ENCODE assay signal across 8 cellular contexts in genomic region chr20:50588034-50588736, GRCh38.
DNase-seq lines count a peak whose midpoint lies in the region; ATAC-seq and TF ChIP-seq lines count a peak whose summit lies in the region.

No MANE protein-coding gene starts in this region.

- no peak overlapping the region for H3K9ac ChIP-seq in mesenchymal stem cell (ENCODE audit: low read length)

- TF ChIP-seq CTCF in 22Rv1 (IDR thresholded peaks at IDR 0.05) (peak; percentile 97), GM12875 (IDR thresholded peaks at IDR 0.05; ENCODE audit: borderline replicate concordance, insufficient read depth, low read depth, low read length) (peak; percentile 98), coronary artery (IDR thresholded peaks at IDR 0.05) (peak; percentile 81)

- DNase-seq in NCI-H345 (lab: John Stamatoyannopoulos, UW) (peak; percentile 93), coronary artery (ENCODE audit: low spot score) (no peak), mesenchymal stem cell (peak; percentile 68)
- peak; percentile 66 for DNase-seq in activated CD4-positive, alpha-beta T cell treated with anti-CD3 and anti-CD28 coated beads, Interleukin-2, amount 50 U/mL, for 4 hours
- peak; percentile 45 to 52 for DNase-seq in stimulated activated CD8-positive, alpha-beta memory T cell treated with anti-CD3 and anti-CD28 coated beads, Interleukin-4, amount 100 ng/mL, for 1 hour (ENCODE audit: low read depth in 2 of 2, low spot score in 1 of 2)

- H3K4me3 ChIP-seq in GM12875 (ENCODE audit: low read depth, low read length) = no peak overlapping the region
- no peak overlapping the region for H3K4me3 ChIP-seq in coronary artery
- H3K4me3 ChIP-seq in mesenchymal stem cell (ENCODE audit: insufficient read depth in 1 of 2, low read depth in 1 of 2, low read length in 2 of 2) = no peak overlapping the region

- no peak overlapping the region for H2AK5ac ChIP-seq in mesenchymal stem cell (ENCODE audit: low read length, severe bottlenecking)

- no peaks in the 10 kb centered on the region for H3K9me3 ChIP-seq in mesenchymal stem cell (ENCODE audit: control insufficient read depth, low read length)

- H3K27ac ChIP-seq in 22Rv1 (no peak overlapping the region), coronary artery (no peak overlapping the region), mesenchymal stem cell (ENCODE audit: low read length, poor library complexity, severe bottlenecking) (no peak overlapping the region)

- no peak overlapping the region for H3K4ac ChIP-seq in mesenchymal stem cell (ENCODE audit: low read depth in 1 of 2, low read length in 2 of 2)

- peak overlapping the region in 1 of 2 experiments; percentile 21 for H2BK12ac ChIP-seq in mesenchymal stem cell (ENCODE audit: low read length in 2 of 2)

- H3K18ac ChIP-seq in mesenchymal stem cell (ENCODE audit: low read depth in 1 of 2, low read length in 2 of 2) = no peak overlapping the region

- peaks cover 75 to 92% of the 10 kb centered on the region in 2 experiments for H3K36me3 ChIP-seq in mesenchymal stem cell (ENCODE audit: control insufficient read depth in 1 of 2, insufficient read depth in 2 of 2, low read depth in 1 of 2, low read length in 2 of 2)

- H3K4me2 ChIP-seq in mesenchymal stem cell (ENCODE audit: low read length, poor library complexity, severe bottlenecking) = no peak overlapping the region

- H2BK5ac ChIP-seq in mesenchymal stem cell (ENCODE audit: low read depth, low read length, poor library complexity, severe bottlenecking) = no peak overlapping the region

- H3K4me1 ChIP-seq in mesenchymal stem cell (ENCODE audit: control insufficient read depth, insufficient read depth, low read depth, low read length) = peaks cover 10% of the 10 kb centered on the region

- H2BK15ac ChIP-seq in mesenchymal stem cell (ENCODE audit: low read depth, poor library complexity, severe bottlenecking) = no peak overlapping the region

- no peaks in the 10 kb centered on the region for H3K27me3 ChIP-seq in mesenchymal stem cell (ENCODE audit: control insufficient read depth in 1 of 2, insufficient read depth in 1 of 2, low read length in 2 of 2)

- no peak overlapping the region for H3K14ac ChIP-seq in mesenchymal stem cell (ENCODE audit: low read length in 2 of 2)

- no peak overlapping the region for H2AFZ ChIP-seq in mesenchymal stem cell (ENCODE audit: low read depth, low read length)

- no peak overlapping the region for H4K91ac ChIP-seq in mesenchymal stem cell (ENCODE audit: low read length)

- H2BK120ac ChIP-seq in mesenchymal stem cell (ENCODE audit: low read depth, low read length) = no peak overlapping the region

- no peak overlapping the region for H4K8ac ChIP-seq in mesenchymal stem cell (ENCODE audit: low read length)

- H3K23ac ChIP-seq in mesenchymal stem cell (ENCODE audit: low read length in 2 of 2) = no peak overlapping the region

- WGBS in mesenchymal stem cell = 63% methylated on average over 9 of the region's 12 CpGs

- no peak for ATAC-seq in GM18498 (IDR thresholded peaks at IDR 0.05; ENCODE audit: unreplicated experiment)

- H3K79me1 ChIP-seq in mesenchymal stem cell (replicated peaks; ENCODE audit: low read length, poor library complexity, severe bottlenecking) = peaks cover 37% of the 10 kb centered on the region
